In the genomic region with DNA sequence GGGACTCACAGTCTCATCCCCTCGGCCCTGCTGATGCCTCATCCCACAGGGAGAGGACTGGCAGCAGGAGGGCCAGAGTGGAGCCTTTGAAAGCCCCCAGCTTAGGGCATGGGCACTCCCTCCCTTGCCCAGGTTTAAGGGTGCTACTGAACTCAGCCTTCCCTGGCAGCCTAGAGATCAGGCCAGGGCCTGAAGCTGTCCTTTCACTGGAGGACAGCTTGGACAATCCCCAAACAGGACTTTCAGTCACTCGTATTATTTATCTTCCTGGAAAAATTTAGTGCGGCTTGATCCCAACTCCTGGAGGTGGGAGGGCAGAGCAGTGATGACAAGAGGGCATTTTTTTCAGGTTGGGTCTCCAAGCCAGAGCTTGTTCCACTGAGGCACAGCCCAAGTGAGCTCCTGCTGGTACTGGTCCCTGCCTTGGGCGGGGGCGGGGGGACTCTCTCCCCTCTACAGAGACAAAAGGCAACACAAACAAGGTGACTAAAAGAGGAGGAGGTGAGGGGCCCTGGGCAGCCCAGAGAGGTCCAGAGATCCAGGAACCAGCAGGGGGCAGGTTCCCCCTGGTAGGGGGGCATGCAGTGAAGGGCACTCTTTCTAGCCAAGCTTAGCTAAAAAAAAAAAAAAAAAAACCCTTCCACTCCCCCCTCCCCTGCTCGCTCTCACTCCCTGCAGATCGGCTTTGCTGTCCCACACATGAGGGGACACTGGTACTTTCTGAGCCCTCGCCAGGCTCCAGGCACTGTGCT, we compare ENCODE assay signal across 28 cellular contexts. TPM values are rescaled to one million over a fixed set of nuclear protein-coding genes. Genes with fewer than 3 reads are reported as not detected.
"Had no signal": no experiment of that assay in that cellular context is flagged by ENCODE, and none has a peak within 500 bp of the region (broad histone marks: within the 10 kb centered on the region; RNA-seq: fewer than 3 reads in every experiment).

No MANE protein-coding gene starts in this region.

- H3K9me3 ChIP-seq: colonic mucosa, esophagus squamous epithelium, left ventricle myocardium inferior, right atrium auricular region, tibial artery, uterus had no signal

- H3K36me3 Mint-ChIP-seq: activated naive CD4-positive, alpha-beta T cell treated with anti-CD3 and anti-CD28 coated beads, Interleukin-2, amount 50 U/mL, for 72 hours; natural killer cell had no signal

- H3K27ac ChIP-seq: colonic mucosa, esophagus squamous epithelium, left ventricle myocardium inferior, right atrium auricular region, skin epidermis, tibial artery, uterus had no signal

- DNase-seq: activated CD4-positive, alpha-beta T cell treated with anti-CD3 and anti-CD28 coated beads, Interleukin-2, amount 10 ng/mL, durations not matched to agents 24 days and 14 days; activated CD4-positive, CD25-positive, alpha-beta regulatory T cell; activated CD8-positive, alpha-beta memory T cell treated with anti-CD3 and anti-CD28 coated beads, Interleukin-2, amount 50 U/mL, for 4 hours; activated CD8-positive, alpha-beta T cell treated with anti-CD3 and anti-CD28 coated beads, Interleukin-2, amount 10 ng/mL, durations not matched to agents 7 days and 5 days; activated effector memory CD4-positive, alpha-beta T cell treated with anti-CD3 and anti-CD28 coated beads, Interleukin-2, amount 50 U/mL, for 16 hours; activated T-cell treated with anti-CD3 and anti-CD28 coated beads, Interleukin-2, amount 50 U/mL, for 48 hours; caudate nucleus; colonic mucosa; effector CD4-positive, alpha-beta T cell; esophagus squamous epithelium; hypothalamus; kidney; left ventricle myocardium inferior; natural killer cell; occipital lobe; stimulated activated CD4-positive, alpha-beta T cell treated with anti-CD3 and anti-CD28 coated beads, Interleukin-15, amount 100 ng/mL, for 24 hours; stimulated activated CD4-positive, alpha-beta T cell treated with anti-CD3 and anti-CD28 coated beads, Interleukin-4, amount 100 ng/mL, for 1 hour; stimulated activated naive CD4-positive, alpha-beta T cell; tibial artery; uterus had no signal

- H3K27ac Mint-ChIP-seq: activated CD4-positive, alpha-beta T cell treated with anti-CD3 and anti-CD28 coated beads, Interleukin-2, amount 10 ng/mL, durations not matched to agents 24 days and 14 days; activated CD8-positive, alpha-beta T cell treated with anti-CD3 and anti-CD28 coated beads, Interleukin-2, amount 10 ng/mL, durations not matched to agents 7 days and 5 days; activated naive CD4-positive, alpha-beta T cell treated with anti-CD3 and anti-CD28 coated beads, Interleukin-2, amount 50 U/mL, for 72 hours; natural killer cell had no signal

- H3K36me3 ChIP-seq: colonic mucosa, esophagus squamous epithelium, left ventricle myocardium inferior, right atrium auricular region, uterus had no signal

- H3K4me3 ChIP-seq: colonic mucosa, esophagus squamous epithelium, left ventricle myocardium inferior, right atrium auricular region, tibial artery, uterus had no signal

- H3K4me3 Mint-ChIP-seq: activated CD4-positive, alpha-beta T cell treated with anti-CD3 and anti-CD28 coated beads, Interleukin-2, amount 10 ng/mL, durations not matched to agents 24 days and 14 days; activated CD8-positive, alpha-beta T cell treated with anti-CD3 and anti-CD28 coated beads, Interleukin-2, amount 10 ng/mL, durations not matched to agents 7 days and 5 days; natural killer cell had no signal

- FAIRE-seq: endothelial cell of umbilical vein, kidney, TTC549 had no signal

- ATAC-seq: activated CD8-positive, alpha-beta T cell treated with anti-CD3 and anti-CD28 coated beads, Interleukin-2, amount 10 ng/mL, durations not matched to agents 7 days and 5 days; activated naive CD4-positive, alpha-beta T cell treated with anti-CD3 and anti-CD28 coated beads, Interleukin-2, amount 50 U/mL, for 72 hours; natural killer cell had no signal

- H3K9me3 Mint-ChIP-seq: activated CD4-positive, alpha-beta T cell treated with anti-CD3 and anti-CD28 coated beads, Interleukin-2, amount 10 ng/mL, durations not matched to agents 24 days and 14 days; activated naive CD4-positive, alpha-beta T cell treated with anti-CD3 and anti-CD28 coated beads, Interleukin-2, amount 50 U/mL, for 72 hours; natural killer cell had no signal

- H3K4me1 ChIP-seq: colonic mucosa had no signal

RNA-seq across cellular contexts. Expression of gene ZNF385C, which starts 1.7 kb away (rescaled TPM):
- total RNA-seq: endothelial cell of umbilical vein, fibroblast of villous mesenchyme, right atrium auricular region had no signal

RNA-seq across cellular contexts. Expression of gene HSPB9, which starts 26.1 kb away (rescaled TPM):
- total RNA-seq: activated CD4-positive, alpha-beta T cell treated with anti-CD3 and anti-CD28 coated beads, Interleukin-2, amount 10 ng/mL, durations not matched to agents 24 days and 14 days; colonic mucosa; endothelial cell of umbilical vein; esophagus squamous epithelium; fibroblast of villous mesenchyme; kidney; left ventricle myocardium inferior; natural killer cell; occipital lobe; posterior vena cava; right atrium auricular region; subcutaneous adipose tissue had no signal
- polyA plus RNA-seq: endothelial cell of umbilical vein had no signal
